Comparison of ENCODE assay signal across 1 cellular context in the genomic region with DNA sequence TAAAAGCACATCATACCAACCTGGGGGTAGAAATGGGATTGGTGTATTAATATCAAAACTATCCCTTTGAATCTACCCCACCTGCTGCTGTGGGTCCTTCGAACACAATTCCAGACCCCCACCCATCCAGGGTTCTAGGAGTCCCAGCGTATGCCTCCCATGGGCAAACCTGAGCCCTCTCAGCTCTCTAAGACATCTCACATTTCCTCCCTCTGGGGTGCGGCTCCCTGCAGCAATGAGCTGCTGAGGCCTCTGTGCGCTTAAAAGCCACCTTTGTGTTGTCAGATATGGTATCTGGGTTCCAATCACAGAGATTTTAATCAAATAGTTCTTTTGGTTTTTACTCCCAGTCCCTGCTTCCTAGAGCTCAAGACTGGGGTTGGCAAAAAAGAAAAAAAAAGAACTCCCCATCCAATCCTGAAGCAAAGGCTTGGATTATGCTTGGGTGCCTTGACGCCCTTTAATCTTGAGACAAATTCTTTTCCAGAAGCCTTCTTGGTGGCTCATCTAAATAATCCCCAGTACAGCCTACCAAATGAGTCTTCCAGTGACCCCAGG.
TF ChIP-seq lines count a peak whose summit lies in the region.

No MANE protein-coding gene starts in this region.

TF ChIP-seq in HepG2, 621 proteins besides CTCF, POLR2A, EP300 and RAD21:
- TF ChIP-seq ELF3 (CRISPR knock-in tag; IDR thresholded peaks at IDR 0.05) (no peak), ZNF121 (CRISPR knock-in tag; IDR thresholded peaks at IDR 0.05) (0 out of 2 replicates have a peak, but pooled peaks have one; percentile 47), RXRA (CRISPR knock-in tag; IDR thresholded peaks at IDR 0.05) (no peak), ZNF274 (CRISPR knock-in tag; IDR thresholded peaks at IDR 0.05) (no peak), SIN3B (IDR thresholded peaks at IDR 0.05; ENCODE audit: low read length) (no peak)
- TF ChIP-seq, protein P1, sequence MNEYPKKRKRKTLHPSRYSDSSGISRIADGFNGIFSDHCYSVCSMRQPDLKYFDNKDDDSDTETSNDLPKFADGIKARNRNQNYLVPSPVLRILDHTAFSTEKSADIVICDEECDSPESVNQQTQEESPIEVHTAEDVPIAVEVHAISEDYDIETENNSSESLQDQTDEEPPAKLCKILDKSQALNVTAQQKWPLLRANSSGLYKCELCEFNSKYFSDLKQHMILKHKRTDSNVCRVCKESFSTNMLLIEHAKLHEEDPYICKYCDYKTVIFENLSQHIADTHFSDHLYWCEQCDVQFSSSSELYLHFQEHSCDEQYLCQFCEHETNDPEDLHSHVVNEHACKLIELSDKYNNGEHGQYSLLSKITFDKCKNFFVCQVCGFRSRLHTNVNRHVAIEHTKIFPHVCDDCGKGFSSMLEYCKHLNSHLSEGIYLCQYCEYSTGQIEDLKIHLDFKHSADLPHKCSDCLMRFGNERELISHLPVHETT (CRISPR knock-in tag; conservative IDR thresholded peaks at IDR 0.05): no peak
TF ChIP-seq in HepG2: peak in this region for 1.
